8 cellular contexts compared by ENCODE assay signal in genomic region chr10:91798736-91799579, GRCh38. TPM values are rescaled to one million over a fixed set of nuclear protein-coding genes. Genes with fewer than 3 reads are reported as not detected.
DNase-seq lines count a peak whose midpoint lies in the region; ATAC-seq and TF ChIP-seq lines count a peak whose summit lies in the region.

No MANE protein-coding gene starts in this region.

- H3K27me3 ChIP-seq in IMR-90 (ENCODE audit: control insufficient read depth, insufficient read depth, low read length): no peaks in the 10 kb centered on the region

- H4K91ac ChIP-seq in IMR-90 (ENCODE audit: insufficient read depth, low read depth, low read length): peak overlapping the region; percentile 18

- peak overlapping the region; percentile 67 for H3K4ac ChIP-seq in IMR-90 (ENCODE audit: low read depth, low read length)

- H3K18ac ChIP-seq in IMR-90 (ENCODE audit: low read depth, low read length): peak overlapping the region; percentile 45

- peak overlapping the region; percentile 85 for H2AK9ac ChIP-seq in IMR-90 (replicated peaks; ENCODE audit: low read depth, low read length, poor library complexity)

- H4K5ac ChIP-seq in IMR-90 (ENCODE audit: low read depth, low read length): peak overlapping the region; percentile 73

- H3K4me1 ChIP-seq in IMR-90 (ENCODE audit: control insufficient read depth, insufficient read depth, low read length): 0 out of 2 replicates have a peak, but pooled peaks cover 2% of the 10 kb centered on the region

- dilution Hi-C loops in IMR-90 (cut with HindIII; ENCODE audit: low sequenced_read_pairs, unreplicated experiment): no loop called here

- intact Hi-C loops in IMR-90 (cut with micrococcal nuclease) (loop anchor here (5.0 kb wide), 2 partner anchors 42 to 167 kb away; partner anchors contain the start of gene PPP1R3C), left colon (cut with DNase I, micrococcal nuclease) (no loop called here)

- no peaks in the 10 kb centered on the region for H3K9me3 ChIP-seq in IMR-90 (ENCODE audit: control insufficient read depth, insufficient read depth, low read length)

- peaks cover 36% of the 10 kb centered on the region for H3K36me3 Mint-ChIP-seq in T-helper 2 cell treated with Interferon-gamma antibody and Interleukin-4, amounts not matched to agents 5 μg/mL and 100 μg/mL, for 36 hours (ENCODE audit: low read depth)

- peak overlapping the region; percentile 92 for H3K4me3 ChIP-seq in IMR-90 (ENCODE audit: insufficient read depth, low read depth, low read length)
- peak overlapping the region; percentile 94 for H3K4me3 ChIP-seq in choroid plexus epithelial cell (ENCODE audit: low read depth, low read length)

- peak overlapping the region; percentile 85 for H3K27ac ChIP-seq in IMR-90 (ENCODE audit: insufficient read depth, low read length)

- H3K27me3 Mint-ChIP-seq in T-helper 2 cell treated with Interferon-gamma antibody and Interleukin-4, amounts not matched to agents 5 μg/mL and 100 μg/mL, for 36 hours (ENCODE audit: low read depth): peaks cover 3% of the 10 kb centered on the region

- peak overlapping the region; percentile 94 for H3K27ac Mint-ChIP-seq in T-helper 2 cell treated with Interferon-gamma antibody and Interleukin-4, amounts not matched to agents 5 μg/mL and 100 μg/mL, for 36 hours

- H3K56ac ChIP-seq in IMR-90 (ENCODE audit: extremely low read depth, insufficient read depth, low read length): 0 out of 2 replicates have a peak overlapping the region, but pooled peaks have one; percentile 24

- POLR2A ChIA-PET in IMR-90 (lab: Charles Lee; ENCODE audit: unreplicated experiment): interaction anchor here (0.5 kb wide), 1 partner anchor 443 kb away, joined by 3 read pairs; no protein-coding TSS in a partner anchor

- peak overlapping the region; percentile 95 for H3K9ac ChIP-seq in IMR-90 (ENCODE audit: low read depth, low read length)

- H3K79me1 ChIP-seq in IMR-90 (ENCODE audit: low read depth in 1 of 2, low read length in 2 of 2): peaks cover 9 to 46% of the 10 kb centered on the region in 2 experiments; a peak in 3 of 4 replicates

- H2BK15ac ChIP-seq in IMR-90 (ENCODE audit: low read depth, low read length): no peak overlapping the region

- H3K23ac ChIP-seq in IMR-90 (ENCODE audit: low read depth, low read length): peak overlapping the region; percentile 82

- no peak for TF ChIP-seq POLR2A in IMR-90 (IDR thresholded peaks at IDR 0.05; ENCODE audit: low read depth, low read length)

- DNase-seq in GF-D8 (lab: John Stamatoyannopoulos, UW): peak; percentile 18
- peak; percentile 50 for DNase-seq in IMR-90
- no peak for DNase-seq in T-helper 2 cell treated with Interferon-gamma antibody and Interleukin-4, amounts not matched to agents 5 μg/mL and 100 μg/mL, for 36 hours (ENCODE audit: low spot score)
- peak; percentile 74 for DNase-seq in choroid plexus epithelial cell (ENCODE audit: low read depth)
- DNase-seq in left colon: peak; percentile 37 to 61
- peak; percentile 44 for DNase-seq in stimulated activated CD4-positive, alpha-beta T cell treated with anti-CD3 and anti-CD28 coated beads, Interleukin-4, amount 100 ng/mL, for 1 hour
- DNase-seq in GDM1 (lab: John Stamatoyannopoulos, UW): no peak

- ATAC-seq in GM21528 (IDR thresholded peaks at IDR 0.05; ENCODE audit: low FRiP score, unreplicated experiment): peak; percentile 54
- ATAC-seq in IMR-90 (ENCODE audit: low read depth): peak; percentile 11; the same call in 1 of the 2 replicates
- ATAC-seq in left colon: peak; percentile 31

- H2AFZ ChIP-seq in IMR-90 (replicated peaks; ENCODE audit: low read length, poor library complexity): peak overlapping the region; percentile 84

- H3K14ac ChIP-seq in IMR-90 (replicated peaks; ENCODE audit: low read depth, low read length): peak overlapping the region; percentile 66

- H3K4me1 Mint-ChIP-seq in T-helper 2 cell treated with Interferon-gamma antibody and Interleukin-4, amounts not matched to agents 5 μg/mL and 100 μg/mL, for 36 hours (ENCODE audit: low read depth): peaks cover 50% of the 10 kb centered on the region

- peak overlapping the region; percentile 72 for H2BK5ac ChIP-seq in IMR-90 (ENCODE audit: low read depth, low read length, poor library complexity, severe bottlenecking)

- TF ChIP-seq RAD21 in IMR-90 (IDR thresholded peaks at IDR 0.05; ENCODE audit: low read length): no peak

- H4K8ac ChIP-seq in IMR-90 (ENCODE audit: low read depth in 2 of 2, low read length in 2 of 2): peak overlapping the region; percentile 28 to 41; a peak in 3 of 4 replicates

- WGBS in IMR-90 (ENCODE audit: extremely low coverage in 2 of 2, insufficient read length in 1 of 2), 2 experiments: 0% methylated on average over 15 of the region's 40 CpGs; no CpG with 5 or more reads in 1 of the 2 experiments

- H2BK120ac ChIP-seq in IMR-90 (ENCODE audit: low read depth, low read length): no peak overlapping the region

- TF ChIP-seq CTCF in IMR-90 (conservative IDR thresholded peaks at IDR 0.05; ENCODE audit: low read depth, low read length) (no peak), choroid plexus epithelial cell (conservative IDR thresholded peaks at IDR 0.05; ENCODE audit: low read depth, low read length) (no peak)

- no peaks in the 10 kb centered on the region for H3K9me3 Mint-ChIP-seq in T-helper 2 cell treated with Interferon-gamma antibody and Interleukin-4, amounts not matched to agents 5 μg/mL and 100 μg/mL, for 36 hours

- no peak overlapping the region for H2BK20ac ChIP-seq in IMR-90 (ENCODE audit: low read depth, low read length)

- H2AK5ac ChIP-seq in IMR-90 (ENCODE audit: low read depth, low read length): peak overlapping the region; percentile 44; the same call in 1 of the 2 replicates

- CTCF ChIA-PET in IMR-90 (lab: Yijun Ruan, JAX): no interaction called here

- peak overlapping the region; percentile 91 for H3K4me3 Mint-ChIP-seq in T-helper 2 cell treated with Interferon-gamma antibody and Interleukin-4, amounts not matched to agents 5 μg/mL and 100 μg/mL, for 36 hours

- in situ Hi-C loops in IMR-90 (cut with MboI; ENCODE audit: low sequenced_read_pairs): no loop called here

- H3K9me1 ChIP-seq in IMR-90 (ENCODE audit: insufficient read depth, low read length): no peaks in the 10 kb centered on the region

- peak overlapping the region; percentile 98 for H3K4me2 ChIP-seq in IMR-90 (ENCODE audit: low read depth, low read length)

- peaks cover 35% of the 10 kb centered on the region; the same call in 1 of the 2 replicates for H4K20me1 ChIP-seq in IMR-90 (ENCODE audit: insufficient read depth, low read length)

- H3K36me3 ChIP-seq in IMR-90 (ENCODE audit: control insufficient read depth, insufficient read depth, low read length): peaks cover 2% of the 10 kb centered on the region

- no TSS peak for BruUV-seq in IMR-90 (replicated peaks; lab: Mats Ljungman, UMichigan)

TF ChIP-seq in IMR-90, 13 proteins besides CTCF, POLR2A, EP300 and RAD21:
- no peak for TF ChIP-seq MAFK (IDR thresholded peaks at IDR 0.05; ENCODE audit: low read depth, low read length)
- TF ChIP-seq MAZ (IDR thresholded peaks at IDR 0.05; ENCODE audit: borderline replicate concordance, low read depth, low read length): no peak
- TF ChIP-seq USF2 (IDR thresholded peaks at IDR 0.05; ENCODE audit: low read depth, low read length): no peak
- no peak for TF ChIP-seq SMC3 (IDR thresholded peaks at IDR 0.05; ENCODE audit: low read depth, low read length)
- no peak for TF ChIP-seq FOS (IDR thresholded peaks at IDR 0.05; ENCODE audit: low read depth, low read length)
- TF ChIP-seq NFE2L2 (IDR thresholded peaks at IDR 0.05; ENCODE audit: low read depth, low read length): no peak
- no peak for TF ChIP-seq ELK1 (IDR thresholded peaks at IDR 0.05; ENCODE audit: borderline replicate concordance, low read depth, low read length)
- TF ChIP-seq CEBPB (IDR thresholded peaks at IDR 0.05; ENCODE audit: low read depth, low read length): no peak
- TF ChIP-seq CHD1 (IDR thresholded peaks at IDR 0.05; ENCODE audit: low read depth, low read length): no peak
- TF ChIP-seq RFX5 (IDR thresholded peaks at IDR 0.05; ENCODE audit: low read depth, low read length): no peak
TF ChIP-seq in IMR-90: peak in this region for 0.

RNA-seq across cellular contexts. Expression of gene TNKS2, which starts 0.7 kb away (rescaled TPM):
- total RNA-seq in IMR-90 (2012; rRNA removed): 41.4 and 49.4 TPM in 2 replicates
- 13.3 and 17.0 TPM in 2 replicates for polyA plus RNA-seq in IMR-90 (2012; rRNA removed)
- polyA plus RNA-seq in IMR-90 (2012; cell fraction: cytosol; rRNA removed): 3.5 and 4.6 TPM in 2 replicates
- polyA plus RNA-seq in IMR-90 (2012; cell fraction: nucleus; rRNA removed; ENCODE audit: low replicate concordance): 4.7 and 22.3 TPM in 2 replicates
- total RNA-seq in left colon: 10 to 100 TPM; 23.5 to 27.5 TPM

Comparison
In these comparisons a context has a peak if more than half of its experiments do, and no peak if none do; other contexts are left out.
1. DNase-seq: peak in GF-D8 (single experiment), IMR-90 (single experiment), choroid plexus epithelial cell (single experiment), left colon (2 of 2) and stimulated activated CD4-positive, alpha-beta T cell treated with anti-CD3 and anti-CD28 coated beads, Interleukin-4, amount 100 ng/mL, for 1 hour (single experiment); none in T-helper 2 cell treated with Interferon-gamma antibody and Interleukin-4, amounts not matched to agents 5 μg/mL and 100 μg/mL, for 36 hours (single experiment) and GDM1 (single experiment).
2. Peak in every context shown above with its lines, with median percentiles within 50 percentile points of each other: ATAC-seq.